21 cellular contexts compared by ENCODE assay signal in the genomic region with DNA sequence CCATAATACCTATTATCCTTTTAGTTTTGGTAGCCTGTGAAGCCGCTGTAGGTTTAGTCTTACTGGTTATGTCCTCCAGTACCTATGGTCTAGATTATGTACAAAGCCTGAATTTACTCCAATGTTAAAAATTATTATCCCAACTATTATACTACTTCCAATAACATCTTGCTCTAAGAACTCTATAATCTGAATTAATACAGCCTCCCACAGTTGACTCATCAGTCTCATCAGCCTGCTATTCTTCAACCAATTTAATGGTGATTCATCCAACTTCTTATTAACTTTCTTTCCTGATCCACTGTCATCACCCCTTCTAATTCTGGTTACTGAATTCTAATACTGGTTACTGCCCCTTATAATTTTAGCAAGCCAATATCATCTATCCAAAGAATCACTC.
"Had no signal": no experiment of that assay in that cellular context is flagged by ENCODE, and none has a peak within 500 bp of the region (broad histone marks: within the 10 kb centered on the region; RNA-seq: fewer than 3 reads in every experiment).

No MANE protein-coding gene starts in this region.

- DNase-seq: KBM-7, MG63, NCI-H1092 treated with DMSO at 0.1 percent for 48 hours, NCI-H1436, NCI-H187, NCI-H2029, NCI-H2081 treated with DMSO at 0.1 percent for 48 hours, NCI-H2171, NCI-H226, NCI-H446, NCI-H510A, NCI-H524 treated with DMSO at 0.1 percent for 48 hours, NCI-H69, NCI-H774, PC-3, SHP77, SK-N-SH, SW 1271, T-cell had no signal

- H3K36me3 ChIP-seq: MG63 had no signal

- ATAC-seq: Panc1, PC-3, T-cell had no signal

- H3K9me3 ChIP-seq: MG63, SK-N-SH had no signal

- H3K27ac ChIP-seq: RWPE1 had no signal

- H3K27me3 ChIP-seq: MG63 had no signal

- H3K4me3 ChIP-seq: MG63 had no signal
